In the genomic region with DNA sequence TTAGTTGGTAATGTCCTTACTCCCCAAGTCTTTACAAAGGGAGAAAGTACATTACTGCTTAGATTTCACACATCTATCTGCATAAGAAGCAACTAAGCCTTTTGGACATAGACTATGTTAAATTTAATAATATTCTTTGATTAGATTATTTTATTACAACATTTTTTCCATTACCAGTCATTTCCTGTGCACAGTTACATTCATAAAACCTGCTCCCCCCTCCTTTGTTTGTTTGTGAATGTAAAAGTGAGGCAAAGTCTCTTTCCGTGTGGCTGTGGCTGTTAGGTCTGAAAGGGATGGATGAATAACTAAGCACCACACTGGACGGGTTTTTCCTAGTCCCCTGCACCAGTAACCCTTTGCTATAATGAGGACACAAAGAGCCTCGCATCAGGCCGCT, we compare ENCODE assay signal across 28 cellular contexts. TPM values are rescaled to one million over a fixed set of nuclear protein-coding genes. Genes with fewer than 3 reads are reported as not detected.
A peak's percentile ranks its signal among the peaks of the same experiment; 100 is the strongest.
DNase-seq lines count a peak whose midpoint lies in the region; ATAC-seq and TF ChIP-seq lines count a peak whose summit lies in the region.
"Had no signal": no experiment of that assay in that cellular context is flagged by ENCODE, and none has a peak within 500 bp of the region (broad histone marks: within the 10 kb centered on the region; RNA-seq: fewer than 3 reads in every experiment).

No MANE protein-coding gene starts in this region.

- H3K79me2 ChIP-seq in fibroblast of lung (ENCODE audit: control insufficient read depth, insufficient read depth, low read length) = peaks cover 41% of the 10 kb centered on the region

- 53 to 78% (median 56%) methylated on average over 4 of the region's 4 CpGs for WGBS in psoas muscle, 3 donors
- 73 to 93% (median 79%) methylated on average over 4 of the region's 4 CpGs for WGBS in adrenal gland, 4 donors

- H4K20me1 ChIP-seq in fibroblast of lung (ENCODE audit: control insufficient read depth, extremely low read depth, insufficient read depth, low read length) = no peaks in the 10 kb centered on the region

- CTCF ChIA-PET in Panc1 (lab: Charles Lee) = no interaction called here

- H3K27ac ChIP-seq in Panc1 (ENCODE audit: low read length) = no peak overlapping the region
- no peak overlapping the region for H3K27ac ChIP-seq in fibroblast of lung (ENCODE audit: insufficient read depth, low read length)
- peak overlapping the region; percentile 99 for H3K27ac ChIP-seq in psoas muscle
- no peak overlapping the region for H3K27ac ChIP-seq in left lung
- H3K27ac ChIP-seq in adrenal gland = no peak overlapping the region
- H3K27ac ChIP-seq: cardiac muscle cell, KMS-11, Peyer's patch had no signal

- H3K36me3 ChIP-seq in Panc1 (ENCODE audit: control insufficient read depth, insufficient read depth, low read length) (peaks cover 3% of the 10 kb centered on the region; the same call in 1 of the 2 replicates), fibroblast of lung (ENCODE audit: control insufficient read depth, insufficient read depth, low read length) (peaks cover 7% of the 10 kb centered on the region), psoas muscle (ENCODE audit: insufficient read depth in 1 of 2, low read depth in 1 of 2) (peaks cover 0 to 8% of the 10 kb centered on the region in 2 donors), left lung (peaks cover 0 to 25% of the 10 kb centered on the region in 2 donors), adrenal gland (replicated peaks in 1 of 2) (peaks cover 0 to 6% of the 10 kb centered on the region in 2 donors)
- H3K36me3 ChIP-seq: cardiac muscle cell, transverse colon had no signal

- ATAC-seq in Panc1 = 0 out of 2 replicates have a peak, but pooled peaks have one; percentile 29
- no peak for ATAC-seq in psoas muscle
- ATAC-seq in left lung = no peak
- ATAC-seq: activated T-cell treated with anti-CD3 and anti-CD28 coated beads, Interleukin-2, amount 50 U/mL, for 4 hours; esophagus mucosa; gastroesophageal sphincter had no signal

- TF ChIP-seq POLR2A in adrenal gland (IDR thresholded peaks at IDR 0.05) = no peak

- no peak overlapping the region for H3K4me3 ChIP-seq in Panc1 (ENCODE audit: low read depth in 2 of 2, low read length in 2 of 2)
- no peak overlapping the region for H3K4me3 ChIP-seq in fibroblast of lung (replicated peaks in 1 of 4; ENCODE audit: control extremely low read depth in 1 of 4, insufficient read depth in 1 of 4, low read depth in 3 of 4, low read length in 4 of 4)
- H3K4me3 ChIP-seq in psoas muscle = no peak overlapping the region
- H3K4me3 ChIP-seq in left lung = no peak overlapping the region
- H3K4me3 ChIP-seq in adrenal gland = no peak overlapping the region
- H3K4me3 ChIP-seq: cardiac muscle cell, gastroesophageal sphincter, Peyer's patch, spleen, transverse colon had no signal

- TF ChIP-seq CTCF in Panc1 (IDR thresholded peaks at IDR 0.05) (no peak), fibroblast of lung (conservative IDR thresholded peaks at IDR 0.05 in 1 of 2, IDR thresholded peaks at IDR 0.05 in 1 of 2; ENCODE audit: low read depth in 1 of 2, low read length in 2 of 2) (no peak), psoas muscle (IDR thresholded peaks at IDR 0.05) (no peak), left lung (IDR thresholded peaks at IDR 0.05) (no peak), adrenal gland (IDR thresholded peaks at IDR 0.05) (no peak)

- intact Hi-C loops in Panc1 (cut with micrococcal nuclease; ENCODE audit: unreplicated experiment) = no loop called here
- intact Hi-C loops in psoas muscle (cut with DNase I) = loop anchor here in 1 of 2 donors (2.0 kb wide), 1 partner anchor 13 kb away; no protein-coding TSS in a partner anchor
- intact Hi-C loops in left lung (cut with DNase I) = no loop called here
- intact Hi-C loops in adrenal gland (cut with DNase I) = no loop called here
- intact Hi-C loops in cardiac septum (cut with DNase I) = no loop called here

- H2AFZ ChIP-seq in fibroblast of lung (ENCODE audit: low read length) = no peak overlapping the region

- H3K27me3 ChIP-seq in Panc1 (ENCODE audit: control insufficient read depth, insufficient read depth, low read length) (no peaks in the 10 kb centered on the region), fibroblast of lung (ENCODE audit: control insufficient read depth, insufficient read depth, low read length) (no peaks in the 10 kb centered on the region), psoas muscle (ENCODE audit: insufficient read depth in 3 of 3, low read length in 2 of 3) (no peaks in the 10 kb centered on the region), left lung (peaks cover 0 to 6% of the 10 kb centered on the region in 2 donors), adrenal gland (no peaks in the 10 kb centered on the region)
- H3K27me3 ChIP-seq: gastroesophageal sphincter, Peyer's patch, transverse colon had no signal

- DNase-seq in EH (ENCODE audit: low read depth) (peak; percentile 50), Panc1 (ENCODE audit: low read depth, low spot score) (no peak), fibroblast of lung (ENCODE audit: low read depth in 2 of 2) (no peak), psoas muscle (no peak), DMS53 treated with DMSO at 0.1 percent for 48 hours (lab: John Stamatoyannopoulos, UW; ENCODE audit: unreplicated experiment) (no peak), left lung (no peak), adrenal gland (no peak), cardiac septum (ENCODE audit: low spot score) (no peak)
- DNase-seq: activated B cell treated with CpG ODN at 0.5 μM for 24 hours; activated CD4-positive, alpha-beta T cell treated with anti-CD3 and anti-CD28 coated beads, Interleukin-2, amount 50 U/mL, for 1 hour; activated T-cell treated with anti-CD3 and anti-CD28 coated beads, Interleukin-2, amount 50 U/mL, for 4 hours; amygdala; Caco-2; cortex of kidney; DMS79 treated with DMSO at 0.1 percent for 48 hours; hippocampal formation; immature natural killer cell; naive B cell; NCI-H187 treated with DMSO at 0.1 percent for 48 hours; SHP77 treated with DMSO at 0.1 percent for 48 hours; spleen; stimulated activated CD4-positive, alpha-beta T cell treated with anti-CD3 and anti-CD28 coated beads, Interleukin-2, amount 100 ng/mL, for 48 hours; transverse colon had no signal

- H3K9me3 ChIP-seq in Panc1 (ENCODE audit: control insufficient read depth, insufficient read depth, low read depth, low read length) (no peaks in the 10 kb centered on the region), fibroblast of lung (ENCODE audit: control insufficient read depth, insufficient read depth, low read depth, low read length) (no peaks in the 10 kb centered on the region), psoas muscle (no peaks in the 10 kb centered on the region), left lung (no peaks in the 10 kb centered on the region), adrenal gland (replicated peaks in 1 of 3) (no peaks in the 10 kb centered on the region)
- H3K9me3 ChIP-seq: Caco-2, gastroesophageal sphincter, Peyer's patch, spleen, transverse colon had no signal

- H3K4me1 ChIP-seq in Panc1 (ENCODE audit: control insufficient read depth, insufficient read depth, low read length) (peaks cover 10% of the 10 kb centered on the region; the same call in 1 of the 2 replicates), fibroblast of lung (ENCODE audit: control insufficient read depth, extremely low read depth, insufficient read depth, low read length) (peaks cover 5% of the 10 kb centered on the region), psoas muscle (peaks cover 59% of the 10 kb centered on the region), left lung (peaks cover 6 to 13% of the 10 kb centered on the region in 2 donors), adrenal gland (replicated peaks in 1 of 2) (peaks cover 5 to 34% of the 10 kb centered on the region in 2 donors)
- H3K4me1 ChIP-seq: Caco-2 had no signal

- POLR2A ChIA-PET in Panc1 (lab: Charles Lee) = no interaction called here

- H3K9ac ChIP-seq in fibroblast of lung (ENCODE audit: insufficient read depth, low read length) = no peak overlapping the region
- H3K9ac ChIP-seq: KMS-11 had no signal

- peak overlapping the region; percentile 40 for H3K4me2 ChIP-seq in fibroblast of lung (ENCODE audit: extremely low read depth, insufficient read depth, low read length)
- H3K4me2 ChIP-seq: KMS-11 had no signal

- in situ Hi-C loops in Panc1 (cut with HindIII; ENCODE audit: low pct_unique_long_range_greater_than_20kb, low sequenced_read_pairs) = no loop called here

- BruUV-seq in Panc1 (replicated peaks; lab: Mats Ljungman, UMichigan) = no TSS peak

RNA-seq across cellular contexts. Expression of a gene that starts 9.6 kb away (rescaled TPM):
- total RNA-seq in Panc1 (2021; ENCODE audit: unreplicated experiment) (45.0 TPM), fibroblast of lung (5.6 and 6.8 TPM in 2 replicates), psoas muscle (10 to 100 TPM; 29.0 to 66.4 (median 52.8) TPM), left lung (10 to 100 TPM; 25.7 to 30.4 TPM), adrenal gland (10 to 100 TPM in 7 of 8 donors, 1 to 10 TPM in 1; 8.8 to 40.2 (median 24.1) TPM), cardiac septum (33.7 TPM)
- 28.9 TPM for polyA plus RNA-seq in Panc1 (2012; ENCODE audit: insufficient read length)
- polyA plus RNA-seq in fibroblast of lung (18.1 and 25.1 TPM in 2 replicates), psoas muscle (10 to 100 TPM; 20.6 to 31.7 (median 23.6) TPM), adrenal gland (10 to 100 TPM in 1 of 3 donors, 1 to 10 TPM in 2; 9.6 to 16.3 (median 9.9) TPM)
- 13.4 and 15.5 TPM in 2 replicates for polyA plus RNA-seq in fibroblast of lung (2012)
- polyA minus RNA-seq in fibroblast of lung (ENCODE audit: low replicate concordance) = 48.2 and 53.2 TPM in 2 replicates

RNA-seq across cellular contexts. Expression of a gene that starts 11.3 kb away (rescaled TPM):
- total RNA-seq in Panc1 (2021; ENCODE audit: unreplicated experiment) (10.0 TPM), fibroblast of lung (3.9 and 4.3 TPM in 2 replicates), psoas muscle (1 to 10 TPM; 7.8 to 9.9 (median 9.8) TPM), left lung (10 to 100 TPM; 13.3 to 20.2 TPM), adrenal gland (10 to 100 TPM; 10.2 to 25.0 (median 18.0) TPM), cardiac septum (13.3 TPM)
- 13.7 TPM for polyA plus RNA-seq in Panc1 (2012; ENCODE audit: insufficient read length)
- polyA plus RNA-seq in fibroblast of lung (3.1 and 4.3 TPM in 2 replicates), psoas muscle (10 to 100 TPM in 1 of 3 donors, 1 to 10 TPM in 2; 2.0 to 10.5 (median 3.2) TPM), adrenal gland (10 to 100 TPM in 1 of 3 donors, 1 to 10 TPM in 2; 6.8 to 10.1 (median 7.7) TPM)
- polyA plus RNA-seq in fibroblast of lung (2012) = 5.8 and 9.9 TPM in 2 replicates
- polyA minus RNA-seq in fibroblast of lung (ENCODE audit: low replicate concordance) = 8.0 and 9.0 TPM in 2 replicates
